Comparison of ENCODE assay signal across 14 cellular contexts in the genomic region with DNA sequence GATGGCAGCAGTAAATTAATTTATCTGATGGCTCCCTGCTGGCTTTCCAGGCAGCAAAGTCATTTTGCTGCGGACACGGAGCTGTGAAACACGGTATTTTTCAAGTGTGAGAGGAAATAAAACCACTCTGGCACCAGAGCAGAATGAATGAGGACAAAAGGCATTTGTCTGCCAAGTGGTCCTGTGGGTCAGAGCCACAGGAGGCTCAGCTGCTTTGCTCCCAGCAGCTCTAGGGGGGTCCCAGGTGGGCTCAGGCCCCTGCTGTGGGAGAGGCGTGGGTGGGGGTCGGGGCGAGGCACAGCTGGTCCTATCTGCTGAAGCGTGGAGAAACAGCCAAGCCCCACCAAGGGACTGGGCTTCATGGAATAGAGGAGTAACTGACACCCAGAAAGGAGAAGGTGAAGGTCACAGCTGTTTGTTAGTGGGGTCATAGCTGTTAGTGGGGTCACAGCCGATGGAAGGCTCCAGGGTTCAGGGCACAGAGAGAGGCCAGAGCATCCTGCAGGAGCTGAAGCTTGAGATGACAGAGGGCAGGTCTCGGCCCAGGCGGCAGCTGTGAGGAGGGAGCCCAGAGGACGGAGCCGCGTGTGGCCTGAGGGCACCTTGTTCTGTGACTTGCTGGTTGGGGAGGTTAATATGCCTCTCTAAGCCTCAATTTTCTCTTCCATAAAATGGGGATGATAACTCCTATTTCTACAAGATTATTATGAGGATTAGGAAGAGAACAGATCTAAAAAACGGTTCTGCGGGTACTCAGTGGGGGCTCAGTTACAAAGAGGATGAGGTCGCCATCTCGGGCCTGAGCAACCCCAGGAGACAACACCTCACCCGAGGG. TPM values are rescaled to one million over a fixed set of nuclear protein-coding genes. Genes with fewer than 3 reads are reported as not detected.
DNase-seq lines count a peak whose midpoint lies in the region; TF ChIP-seq lines count a peak whose summit lies in the region.
"Had no signal": no experiment of that assay in that cellular context is flagged by ENCODE, and none has a peak within 500 bp of the region (broad histone marks: within the 10 kb centered on the region; RNA-seq: fewer than 3 reads in every experiment).

No MANE protein-coding gene starts in this region.

- H3K4me3 ChIP-seq in neural cell (ENCODE audit: low read length): peak overlapping the region; percentile 53
- H3K4me3 ChIP-seq in Caco-2 (ENCODE audit: low read depth, low read length): no peak overlapping the region
- H3K4me3 ChIP-seq: A549 had no signal

- H3K4me1 ChIP-seq in Caco-2: no peaks in the 10 kb centered on the region
- H3K4me1 ChIP-seq: A549 had no signal

- CTCF ChIA-PET in Caco-2 (lab: Charles Lee): no interaction called here

- no TSS peak for BruUV-seq in Caco-2 (replicated peaks; lab: Mats Ljungman, UMichigan)

- H3K27me3 ChIP-seq in neural cell (ENCODE audit: insufficient read depth, low read depth, low read length) (no peaks in the 10 kb centered on the region), Caco-2 (replicated peaks; ENCODE audit: control insufficient read depth, insufficient read depth, low read length) (no peaks in the 10 kb centered on the region)

- DNase-seq in NCI-H2107 treated with DMSO at 0.1 percent for 48 hours (lab: John Stamatoyannopoulos, UW; ENCODE audit: unreplicated experiment) (peak; percentile 57), NCI-H2107 (lab: John Stamatoyannopoulos, UW) (no peak), Caco-2 (no peak), DMS153 (lab: John Stamatoyannopoulos, UW) (no peak), GM10266 (ENCODE audit: extremely low spot score) (no peak)
- DNase-seq: HFFc6, NCI-H1105, NCI-H2029, SIG-M5, SW 1271 had no signal

- H4K20me1 ChIP-seq in neural cell (ENCODE audit: insufficient read depth): no peaks in the 10 kb centered on the region

- TF ChIP-seq RAD21 in Ishikawa (IDR thresholded peaks at IDR 0.05; ENCODE audit: low read depth) (no peak), neural cell (conservative IDR thresholded peaks at IDR 0.05) (no peak)

- TF ChIP-seq CTCF in brain (conservative IDR thresholded peaks at IDR 0.05) (no peak), neural cell (IDR thresholded peaks at IDR 0.05; ENCODE audit: poor library complexity, severe bottlenecking) (no peak), Caco-2 (IDR thresholded peaks at IDR 0.05; ENCODE audit: insufficient read depth in 1 of 2, low read depth in 1 of 2, low read length in 1 of 2, severe bottlenecking in 1 of 2, unreplicated experiment in 1 of 2) (no peak), GM10266 (IDR thresholded peaks at IDR 0.05; ENCODE audit: control insufficient read depth, insufficient read depth, low read depth, missing control alignments) (no peak)

- no peaks in the 10 kb centered on the region for H3K79me2 ChIP-seq in neural cell (replicated peaks; ENCODE audit: insufficient read depth, low read length)

- H3K4me2 ChIP-seq in neural cell (ENCODE audit: low read length): no peak overlapping the region
- H3K4me2 ChIP-seq: A549 had no signal

- H3K9me2 ChIP-seq in neural cell (ENCODE audit: insufficient read depth, low read length): no peaks in the 10 kb centered on the region

- intact Hi-C loops in Caco-2 (cut with micrococcal nuclease; ENCODE audit: unreplicated experiment): no loop called here

- no peaks in the 10 kb centered on the region for H3F3A ChIP-seq in neural cell (ENCODE audit: insufficient read depth, low read length, poor library complexity, severe bottlenecking)

- H3K36me3 Mint-ChIP-seq in brain (no peaks in the 10 kb centered on the region), Caco-2 (ENCODE audit: insufficient read depth, unreplicated experiment) (no peaks in the 10 kb centered on the region)

- H3K9me3 Mint-ChIP-seq in brain (peaks cover 0 to 3% (median 0%) of the 10 kb centered on the region in 5 experiments), Caco-2 (ENCODE audit: unreplicated experiment) (no peaks in the 10 kb centered on the region)
- H3K9me3 Mint-ChIP-seq: HFFc6 had no signal

- H3K4me1 Mint-ChIP-seq in brain (peaks cover 25% of the 10 kb centered on the region), Caco-2 (ENCODE audit: low read depth, unreplicated experiment) (no peaks in the 10 kb centered on the region)

- peak; percentile 65; the same call in 1 of the 2 replicates for TF ChIP-seq EP300 in Ishikawa (IDR thresholded peaks at IDR 0.05; ENCODE audit: borderline replicate concordance)
- no peak for TF ChIP-seq EP300 in neural cell (conservative IDR thresholded peaks at IDR 0.05; ENCODE audit: poor library complexity, severe bottlenecking)

- POLR2A ChIA-PET in Caco-2 (lab: Charles Lee): no interaction called here

- H3K9me3 ChIP-seq in neural cell (ENCODE audit: low read length) (no peaks in the 10 kb centered on the region), Caco-2 (no peaks in the 10 kb centered on the region)
- H3K9me3 ChIP-seq: A549 had no signal

- H3K36me3 ChIP-seq in neural cell (ENCODE audit: insufficient read depth, low read length) (no peaks in the 10 kb centered on the region), Caco-2 (ENCODE audit: control insufficient read depth, insufficient read depth, low read length) (no peaks in the 10 kb centered on the region)

- H2AFZ ChIP-seq in neural cell (ENCODE audit: low read depth, low read length): no peak overlapping the region

- H3K27ac ChIP-seq in neural cell (ENCODE audit: low read length): peak overlapping the region; percentile 88
- H3K27ac ChIP-seq: A549 had no signal

- no peaks in the 10 kb centered on the region for H3K27me3 Mint-ChIP-seq in brain
- H3K27me3 Mint-ChIP-seq in Caco-2 (ENCODE audit: insufficient read depth, unreplicated experiment): no peaks in the 10 kb centered on the region

- H3K4me3 Mint-ChIP-seq in brain (peak overlapping the region in 1 of 5 experiments; percentile 33), Caco-2 (ENCODE audit: unreplicated experiment) (no peak overlapping the region)
- H3K4me3 Mint-ChIP-seq: HFFc6 had no signal

- H3K27ac Mint-ChIP-seq in brain (peak overlapping the region in 4 of 5 experiments; percentile 28 to 94 (median 62)), Caco-2 (ENCODE audit: unreplicated experiment) (no peak overlapping the region)
- H3K27ac Mint-ChIP-seq: HFFc6 had no signal

- H3K9ac ChIP-seq in neural cell (ENCODE audit: low read length): peak overlapping the region; percentile 63

TF ChIP-seq in Ishikawa, 13 proteins besides CTCF, POLR2A, EP300 and RAD21 (continues in another document):
- TF ChIP-seq FOXM1 (IDR thresholded peaks at IDR 0.05; ENCODE audit: borderline replicate concordance, low read depth) (no peak; the same call in 1 of the 2 replicates), TEAD4 (IDR thresholded peaks at IDR 0.05) (peak; percentile 30; the same call in 1 of the 2 replicates), CREB1 (IDR thresholded peaks at IDR 0.05; ENCODE audit: low read depth) (no peak), EGR1 (IDR thresholded peaks at IDR 0.05) (peak; percentile 65), NFIC (IDR thresholded peaks at IDR 0.05) (peak; percentile 80; the same call in 1 of the 2 replicates), TAF1 (IDR thresholded peaks at IDR 0.05; ENCODE audit: low read depth) (no peak), CEBPB (IDR thresholded peaks at IDR 0.05) (no peak), ZBTB7A (IDR thresholded peaks at IDR 0.05; ENCODE audit: low read depth) (peak; percentile 98)
- TF ChIP-seq, protein P1, sequence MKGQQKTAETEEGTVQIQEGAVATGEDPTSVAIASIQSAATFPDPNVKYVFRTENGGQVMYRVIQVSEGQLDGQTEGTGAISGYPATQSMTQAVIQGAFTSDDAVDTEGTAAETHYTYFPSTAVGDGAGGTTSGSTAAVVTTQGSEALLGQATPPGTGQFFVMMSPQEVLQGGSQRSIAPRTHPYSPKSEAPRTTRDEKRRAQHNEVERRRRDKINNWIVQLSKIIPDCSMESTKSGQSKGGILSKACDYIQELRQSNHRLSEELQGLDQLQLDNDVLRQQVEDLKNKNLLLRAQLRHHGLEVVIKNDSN (IDR thresholded peaks at IDR 0.05): no peak
- TF ChIP-seq, protein P2, sequence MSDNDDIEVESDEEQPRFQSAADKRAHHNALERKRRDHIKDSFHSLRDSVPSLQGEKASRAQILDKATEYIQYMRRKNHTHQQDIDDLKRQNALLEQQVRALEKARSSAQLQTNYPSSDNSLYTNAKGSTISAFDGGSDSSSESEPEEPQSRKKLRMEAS (IDR thresholded peaks at IDR 0.05): no peak

TF ChIP-seq in neural cell, 6 proteins besides CTCF, POLR2A, EP300 and RAD21 (continues in another document):
- TF ChIP-seq MXI1 (conservative IDR thresholded peaks at IDR 0.05; ENCODE audit: poor library complexity, severe bottlenecking): peak; percentile 4
- no peak for TF ChIP-seq TAF1 (IDR thresholded peaks at IDR 0.05; ENCODE audit: low read depth)
- TF ChIP-seq POLR2AphosphoS5 (IDR thresholded peaks at IDR 0.05): peak; percentile 18

RNA-seq across cellular contexts. Expression of a gene that starts 7.1 kb away (rescaled TPM):
- 12.0 TPM for polyA plus RNA-seq in brain (ENCODE audit: insufficient read depth, low read depth, low replicate concordance)
- 8.7 and 10.0 TPM in 2 replicates for polyA plus RNA-seq in neural cell
- polyA minus RNA-seq in neural cell: 14.9 and 15.5 TPM in 2 replicates
- 1.3 and 1.5 TPM in 2 replicates for total RNA-seq in Caco-2 (2022)

RNA-seq across cellular contexts. Expression of a gene that starts 21.8 kb away (rescaled TPM):
- polyA plus RNA-seq in brain (ENCODE audit: insufficient read depth, low read depth, low replicate concordance) (14.3 TPM), neural cell (14.1 and 27.9 TPM in 2 replicates)
- 7.1 and 8.5 TPM in 2 replicates for polyA minus RNA-seq in neural cell
- total RNA-seq in Caco-2 (2022): 2.8 and 3.5 TPM in 2 replicates

RNA-seq across cellular contexts. Expression of a gene that starts 49.5 kb away (rescaled TPM):
- polyA plus RNA-seq in brain (ENCODE audit: insufficient read depth, low read depth, low replicate concordance) (163 TPM), neural cell (177 and 216 TPM in 2 replicates)
- 122 and 135 TPM in 2 replicates for polyA minus RNA-seq in neural cell
- total RNA-seq in Caco-2 (2022): 332 and 339 TPM in 2 replicates
